8 cellular contexts compared by ENCODE assay signal in genomic region chr11:106021967-106022794, GRCh38. TPM values are rescaled to one million over a fixed set of nuclear protein-coding genes. Genes with fewer than 3 reads are reported as not detected.
DNase-seq lines count a peak whose midpoint lies in the region; ATAC-seq and FAIRE-seq lines count a peak whose summit lies in the region.

MSANTD4 (minus strand) TSS chr11:106022240; CDS start chr11:106010917, 11,323 bp downstream.

- H3K14ac ChIP-seq in mesenchymal stem cell (ENCODE audit: low read length in 2 of 2), result peak within 1 kb of the TSS in 1 of 2 experiments; percentile 61

- H2BK5ac ChIP-seq in mesenchymal stem cell (ENCODE audit: low read depth, low read length, poor library complexity, severe bottlenecking), result peak within 1 kb of the TSS; percentile 62

- H3K4me2 ChIP-seq in mesenchymal stem cell (ENCODE audit: low read length, poor library complexity, severe bottlenecking), result peak within 1 kb of the TSS; percentile 89

- peaks cover 16% of the 10 kb centered on the region for H3K36me3 Mint-ChIP-seq in activated CD8-positive, alpha-beta memory T cell treated with anti-CD3 and anti-CD28 coated beads, Interleukin-2, amount 10 ng/mL, durations not matched to agents 7 days and 5 days

- H3K18ac ChIP-seq in mesenchymal stem cell (ENCODE audit: low read depth in 1 of 2, low read length in 2 of 2), result peak within 1 kb of the TSS; percentile 77 to 100

- peak within 1 kb of the TSS in 1 of 2 experiments; percentile 96 for H3K23ac ChIP-seq in mesenchymal stem cell (ENCODE audit: low read length in 2 of 2)

- peak; percentile 95 for FAIRE-seq in HTR-8/SVneo (lab: Jason Lieb, UNC)

- H3K4me1 ChIP-seq in NT2/D1 (ENCODE audit: insufficient read depth, insufficient read length), result no peaks in the 10 kb centered on the region
- peaks cover 13% of the 10 kb centered on the region for H3K4me1 ChIP-seq in endocrine pancreas (ENCODE audit: control insufficient read depth, insufficient read depth, low read length)
- H3K4me1 ChIP-seq in mesenchymal stem cell (ENCODE audit: control insufficient read depth, insufficient read depth, low read depth, low read length), result no peaks in the 10 kb centered on the region

- H3K9me3 Mint-ChIP-seq in activated CD8-positive, alpha-beta memory T cell treated with anti-CD3 and anti-CD28 coated beads, Interleukin-2, amount 10 ng/mL, durations not matched to agents 7 days and 5 days (ENCODE audit: low read depth), result peaks cover 5% of the 10 kb centered on the region

- peak within 1 kb of the TSS; percentile 91 for H4K91ac ChIP-seq in mesenchymal stem cell (ENCODE audit: low read length)

- peak within 1 kb of the TSS; percentile 75 for H2AK5ac ChIP-seq in mesenchymal stem cell (ENCODE audit: low read length, severe bottlenecking)

- peak within 1 kb of the TSS; percentile 82 for H3K9ac ChIP-seq in NT2/D1 (ENCODE audit: insufficient read length, low read depth)
- peak within 1 kb of the TSS; percentile 99 for H3K9ac ChIP-seq in endocrine pancreas (ENCODE audit: control insufficient read depth, insufficient read depth, low read length)
- H3K9ac ChIP-seq in mesenchymal stem cell (ENCODE audit: low read length), result peak within 1 kb of the TSS; percentile 94

- H3K4me3 ChIP-seq in NT2/D1 (ENCODE audit: insufficient read length, low read depth) (peak within 1 kb of the TSS; percentile 86), endocrine pancreas (ENCODE audit: control insufficient read depth, insufficient read depth, low read length) (peak within 1 kb of the TSS; percentile 98), mesenchymal stem cell (ENCODE audit: insufficient read depth in 1 of 2, low read depth in 1 of 2, low read length in 2 of 2) (peak within 1 kb of the TSS; percentile 94 to 95)

- peaks cover 9% of the 10 kb centered on the region for H3K79me1 ChIP-seq in mesenchymal stem cell (replicated peaks; ENCODE audit: low read length, poor library complexity, severe bottlenecking)

- no peaks in the 10 kb centered on the region for H3K9me3 ChIP-seq in NT2/D1 (ENCODE audit: insufficient read depth, low read length)
- H3K9me3 ChIP-seq in endocrine pancreas (ENCODE audit: control insufficient read depth, low read length), result no peaks in the 10 kb centered on the region
- no peaks in the 10 kb centered on the region for H3K9me3 ChIP-seq in mesenchymal stem cell (ENCODE audit: control insufficient read depth, low read length)

- under 1% methylated on average over 48 of the region's 48 CpGs for WGBS in mesenchymal stem cell

- peak within 1 kb of the TSS; percentile 81 for H3K27ac Mint-ChIP-seq in activated CD8-positive, alpha-beta memory T cell treated with anti-CD3 and anti-CD28 coated beads, Interleukin-2, amount 10 ng/mL, durations not matched to agents 7 days and 5 days

- H3K4me1 Mint-ChIP-seq in activated CD8-positive, alpha-beta memory T cell treated with anti-CD3 and anti-CD28 coated beads, Interleukin-2, amount 10 ng/mL, durations not matched to agents 7 days and 5 days, result peaks cover 39% of the 10 kb centered on the region

- peak; percentile 98 for ATAC-seq in GM21360 (IDR thresholded peaks at IDR 0.05; ENCODE audit: unreplicated experiment)
- ATAC-seq in activated CD8-positive, alpha-beta memory T cell treated with anti-CD3 and anti-CD28 coated beads, Interleukin-2, amount 10 ng/mL, durations not matched to agents 7 days and 5 days, result peak; percentile 98

- CTCF ChIA-PET in activated CD8-positive, alpha-beta memory T cell treated with anti-CD3 and anti-CD28 coated beads, Interleukin-2, amount 10 ng/mL, durations not matched to agents 7 days and 5 days (lab: Charles Lee), result interaction anchor here (1.2 kb wide), 1 partner anchor 9 kb away, joined by 4 read pairs; no protein-coding TSS in a partner anchor

- no peaks in the 10 kb centered on the region for H3K27me3 Mint-ChIP-seq in activated CD8-positive, alpha-beta memory T cell treated with anti-CD3 and anti-CD28 coated beads, Interleukin-2, amount 10 ng/mL, durations not matched to agents 7 days and 5 days

- peak within 1 kb of the TSS; percentile 87 to 91 for H3K4ac ChIP-seq in mesenchymal stem cell (ENCODE audit: low read depth in 1 of 2, low read length in 2 of 2)

- H4K8ac ChIP-seq in mesenchymal stem cell (ENCODE audit: low read length), result peak within 1 kb of the TSS; percentile 99

- peak within 1 kb of the TSS in 1 of 2 experiments; percentile 37 for H2BK12ac ChIP-seq in mesenchymal stem cell (ENCODE audit: low read length in 2 of 2)

- H2AFZ ChIP-seq in mesenchymal stem cell (ENCODE audit: low read depth, low read length), result peak within 1 kb of the TSS; percentile 94

- H3K36me3 ChIP-seq in NT2/D1 (ENCODE audit: insufficient read depth, insufficient read length, low read length), result peaks cover 7% of the 10 kb centered on the region
- H3K36me3 ChIP-seq in endocrine pancreas (ENCODE audit: control insufficient read depth, insufficient read depth, low read length), result no peaks in the 10 kb centered on the region
- peaks cover 0 to 6% of the 10 kb centered on the region in 2 experiments for H3K36me3 ChIP-seq in mesenchymal stem cell (ENCODE audit: control insufficient read depth in 1 of 2, insufficient read depth in 2 of 2, low read depth in 1 of 2, low read length in 2 of 2)

- no peak within 1 kb of the TSS for H2BK15ac ChIP-seq in mesenchymal stem cell (ENCODE audit: low read depth, poor library complexity, severe bottlenecking)

- peak within 1 kb of the TSS; percentile 75 for H2BK120ac ChIP-seq in mesenchymal stem cell (ENCODE audit: low read depth, low read length)

- DNase-seq in CMK (ENCODE audit: low read depth), result peak; percentile 96
- DNase-seq in HTR-8/SVneo (ENCODE audit: insufficient read length, low spot score), result peak; percentile 99
- DNase-seq in NT2/D1 (ENCODE audit: low read depth, low spot score), result peak; percentile 95
- peak; percentile 98 for DNase-seq in activated CD8-positive, alpha-beta memory T cell treated with anti-CD3 and anti-CD28 coated beads, Interleukin-2, amount 10 ng/mL, durations not matched to agents 7 days and 5 days
- DNase-seq in mesenchymal stem cell, result peak; percentile 100
- peak; percentile 90 for DNase-seq in stimulated activated CD8-positive, alpha-beta memory T cell treated with anti-CD3 and anti-CD28 coated beads, Interleukin-12 subunit alpha, Interleukin-12 subunit beta, amount 100 ng/mL, for 4 hours (ENCODE audit: low read depth)

- peak within 1 kb of the TSS; percentile 85 for H3K4me3 Mint-ChIP-seq in activated CD8-positive, alpha-beta memory T cell treated with anti-CD3 and anti-CD28 coated beads, Interleukin-2, amount 10 ng/mL, durations not matched to agents 7 days and 5 days

- H3K27me3 ChIP-seq in NT2/D1 (ENCODE audit: insufficient read depth, insufficient read length), result no peaks in the 10 kb centered on the region
- H3K27me3 ChIP-seq in endocrine pancreas (ENCODE audit: control insufficient read depth, insufficient read depth, low read length), result no peaks in the 10 kb centered on the region
- H3K27me3 ChIP-seq in mesenchymal stem cell (ENCODE audit: control insufficient read depth in 1 of 2, insufficient read depth in 1 of 2, low read length in 2 of 2), result no peaks in the 10 kb centered on the region

- H3K27ac ChIP-seq in mesenchymal stem cell (ENCODE audit: low read length, poor library complexity, severe bottlenecking), result peak within 1 kb of the TSS; percentile 70

RNA-seq across cellular contexts. Expression of gene MSANTD4, which starts in this region (rescaled TPM):
- 10 to 100 TPM; 17.7 to 18.9 TPM for total RNA-seq in activated CD8-positive, alpha-beta memory T cell treated with anti-CD3 and anti-CD28 coated beads, Interleukin-2, amount 10 ng/mL, durations not matched to agents 7 days and 5 days
- 24.9 TPM for polyA plus RNA-seq in mesenchymal stem cell (2013, experiment 1 of 2)
- polyA plus RNA-seq in mesenchymal stem cell (2013, experiment 2 of 2), result 25.1 TPM

Comparison
In these comparisons a context has a peak if more than half of its experiments do, and no peak if none do; other contexts are left out.
1. Peak in every context shown above with its lines: DNase-seq, ATAC-seq, H3K4me3 ChIP-seq and H3K27ac ChIP-seq.